ENCODE assay signal across 8 cellular contexts in the genomic region with DNA sequence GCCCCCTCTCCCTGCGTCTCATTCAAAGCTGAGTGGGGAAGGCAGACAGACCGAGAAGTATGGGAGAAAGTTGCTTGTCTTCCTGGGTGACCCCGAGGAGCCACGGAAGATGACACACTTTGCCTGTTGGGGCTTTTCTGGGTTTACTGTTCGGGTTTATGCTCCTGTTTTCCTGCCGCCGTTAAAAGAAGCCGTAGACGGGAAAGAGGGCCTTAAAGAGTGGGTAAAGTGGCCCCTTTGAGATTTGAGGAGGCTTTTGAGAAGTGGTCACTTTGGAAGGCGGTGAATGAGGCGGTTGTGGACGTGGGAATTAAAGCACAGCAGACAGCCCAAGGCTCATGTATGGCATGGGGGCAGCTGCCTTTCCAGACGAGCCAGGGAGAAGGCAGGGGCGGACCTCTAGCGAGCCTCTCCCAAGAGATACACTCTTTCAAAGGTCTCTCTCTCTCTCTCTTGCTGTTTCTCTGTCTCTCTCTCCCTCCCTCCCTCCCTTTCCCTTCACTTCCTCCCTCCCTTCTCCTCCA. TPM values are rescaled to one million over a fixed set of nuclear protein-coding genes. Genes with fewer than 3 reads are reported as not detected.
DNase-seq lines count a peak whose midpoint lies in the region; TF ChIP-seq lines count a peak whose summit lies in the region.

No MANE protein-coding gene starts in this region.

- 6% methylated on average over 15 of the region's 15 CpGs for WGBS in liver
- WGBS in tibial nerve, 2 donors = 3 to 5% methylated on average over 15 of the region's 15 CpGs

- DNase-seq in SKM-1 (lab: John Stamatoyannopoulos, UW; ENCODE audit: unreplicated experiment) = peak; percentile 47
- no peak for DNase-seq in SKM-1 treated with dmso at 0.1 percent for 144 hours (lab: John Stamatoyannopoulos, UW; ENCODE audit: unreplicated experiment)
- peak; percentile 28 for DNase-seq in HFFc6
- DNase-seq in NCI-H345 (lab: John Stamatoyannopoulos, UW) = peak; percentile 17
- no peak for DNase-seq in chondrocyte (ENCODE audit: low spot score)
- DNase-seq in tibial nerve (ENCODE audit: low spot score in 2 of 2) = no peak
- no peak for DNase-seq in activated gamma-delta T cell treated with Interleukin-2 at 50 U/mL for 16 hours

- H3K36me3 ChIP-seq in liver (ENCODE audit: control insufficient read depth in 4 of 4, insufficient read depth in 3 of 4, low read depth in 1 of 4, low read length in 3 of 4) (no peaks in the 10 kb centered on the region), tibial nerve (no peaks in the 10 kb centered on the region)

- H3K27me3 ChIP-seq in liver (ENCODE audit: control insufficient read depth in 4 of 4, insufficient read depth in 4 of 4, low read length in 3 of 4) (peaks cover 0 to 10% (median under 1%) of the 10 kb centered on the region in 4 donors), tibial nerve (no peaks in the 10 kb centered on the region)

- H3K27ac ChIP-seq in liver (ENCODE audit: low read depth in 1 of 2, low read length in 2 of 2) (peak overlapping the region; percentile 48), tibial nerve (peak overlapping the region; percentile 49 to 93 (median 84))

- H3K9me3 ChIP-seq in liver (ENCODE audit: control insufficient read depth in 4 of 4, low read length in 3 of 4) (no peaks in the 10 kb centered on the region), tibial nerve (no peaks in the 10 kb centered on the region)

- H3K9ac ChIP-seq in liver (ENCODE audit: low read depth in 1 of 2, low read length in 2 of 2) = no peak overlapping the region

- H3K4me3 Mint-ChIP-seq in HFFc6 (peak overlapping the region; percentile 97), chondrocyte (ENCODE audit: unreplicated experiment) (peak overlapping the region; percentile 92)

- H3K27me3 Mint-ChIP-seq in HFFc6 (ENCODE audit: insufficient read depth) (peaks cover 5% of the 10 kb centered on the region; the same call in 1 of the 2 replicates), chondrocyte (ENCODE audit: low read depth) (no peaks in the 10 kb centered on the region)

- no peak for TF ChIP-seq CTCF in HFFc6 (IDR thresholded peaks at IDR 0.05)
- no peak for TF ChIP-seq CTCF in chondrocyte (IDR thresholded peaks at IDR 0.05)
- no peak for TF ChIP-seq CTCF in liver (IDR thresholded peaks at IDR 0.05; ENCODE audit: low read depth, low read length, missing input control)
- TF ChIP-seq CTCF in tibial nerve (IDR thresholded peaks at IDR 0.05) = no peak

- TF ChIP-seq EP300 in tibial nerve (IDR thresholded peaks at IDR 0.05) = no peak

- H3K4me1 ChIP-seq in liver (ENCODE audit: control insufficient read depth in 4 of 4, insufficient read depth in 4 of 4, low read length in 3 of 4) (peaks cover 4 to 15% (median 8%) of the 10 kb centered on the region in 4 donors), tibial nerve (peaks cover 0 to 22% (median 0%) of the 10 kb centered on the region in 4 donors)

- H3K36me3 Mint-ChIP-seq in HFFc6 (ENCODE audit: low read depth) (peaks cover 14% of the 10 kb centered on the region), chondrocyte (ENCODE audit: low read depth) (peaks cover 4% of the 10 kb centered on the region)

- TF ChIP-seq RAD21 in liver (IDR thresholded peaks at IDR 0.05) = no peak

- H3K27ac Mint-ChIP-seq in HFFc6 (peak overlapping the region; percentile 93), chondrocyte (ENCODE audit: unreplicated experiment) (peak overlapping the region; percentile 96)

- H3K4me1 Mint-ChIP-seq in HFFc6 (ENCODE audit: low read depth) (peaks cover 45% of the 10 kb centered on the region), chondrocyte (ENCODE audit: low read depth) (peaks cover 47% of the 10 kb centered on the region)

- H3K4me3 ChIP-seq in liver (ENCODE audit: low read depth in 1 of 3, low read length in 3 of 3) = peak overlapping the region in 2 of 3 donors; percentile 55 to 67
- peak overlapping the region; percentile 54 to 86 (median 70) for H3K4me3 ChIP-seq in tibial nerve

- H3K9me3 Mint-ChIP-seq in HFFc6 = no peaks in the 10 kb centered on the region
- H3K9me3 Mint-ChIP-seq in chondrocyte (ENCODE audit: low read depth) = no peaks in the 10 kb centered on the region

- TF ChIP-seq POLR2A in tibial nerve (IDR thresholded peaks at IDR 0.05) = no peak

TF ChIP-seq in liver, 16 proteins besides CTCF, POLR2A, EP300 and RAD21:
- TF ChIP-seq, protein P1, sequence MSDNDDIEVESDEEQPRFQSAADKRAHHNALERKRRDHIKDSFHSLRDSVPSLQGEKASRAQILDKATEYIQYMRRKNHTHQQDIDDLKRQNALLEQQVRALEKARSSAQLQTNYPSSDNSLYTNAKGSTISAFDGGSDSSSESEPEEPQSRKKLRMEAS (IDR thresholded peaks at IDR 0.05) = no peak
- TF ChIP-seq, protein P2, sequence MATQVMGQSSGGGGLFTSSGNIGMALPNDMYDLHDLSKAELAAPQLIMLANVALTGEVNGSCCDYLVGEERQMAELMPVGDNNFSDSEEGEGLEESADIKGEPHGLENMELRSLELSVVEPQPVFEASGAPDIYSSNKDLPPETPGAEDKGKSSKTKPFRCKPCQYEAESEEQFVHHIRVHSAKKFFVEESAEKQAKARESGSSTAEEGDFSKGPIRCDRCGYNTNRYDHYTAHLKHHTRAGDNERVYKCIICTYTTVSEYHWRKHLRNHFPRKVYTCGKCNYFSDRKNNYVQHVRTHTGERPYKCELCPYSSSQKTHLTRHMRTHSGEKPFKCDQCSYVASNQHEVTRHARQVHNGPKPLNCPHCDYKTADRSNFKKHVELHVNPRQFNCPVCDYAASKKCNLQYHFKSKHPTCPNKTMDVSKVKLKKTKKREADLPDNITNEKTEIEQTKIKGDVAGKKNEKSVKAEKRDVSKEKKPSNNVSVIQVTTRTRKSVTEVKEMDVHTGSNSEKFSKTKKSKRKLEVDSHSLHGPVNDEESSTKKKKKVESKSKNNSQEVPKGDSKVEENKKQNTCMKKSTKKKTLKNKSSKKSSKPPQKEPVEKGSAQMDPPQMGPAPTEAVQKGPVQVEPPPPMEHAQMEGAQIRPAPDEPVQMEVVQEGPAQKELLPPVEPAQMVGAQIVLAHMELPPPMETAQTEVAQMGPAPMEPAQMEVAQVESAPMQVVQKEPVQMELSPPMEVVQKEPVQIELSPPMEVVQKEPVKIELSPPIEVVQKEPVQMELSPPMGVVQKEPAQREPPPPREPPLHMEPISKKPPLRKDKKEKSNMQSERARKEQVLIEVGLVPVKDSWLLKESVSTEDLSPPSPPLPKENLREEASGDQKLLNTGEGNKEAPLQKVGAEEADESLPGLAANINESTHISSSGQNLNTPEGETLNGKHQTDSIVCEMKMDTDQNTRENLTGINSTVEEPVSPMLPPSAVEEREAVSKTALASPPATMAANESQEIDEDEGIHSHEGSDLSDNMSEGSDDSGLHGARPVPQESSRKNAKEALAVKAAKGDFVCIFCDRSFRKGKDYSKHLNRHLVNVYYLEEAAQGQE (IDR thresholded peaks at IDR 0.05) = no peak
- TF ChIP-seq HNF4G (IDR thresholded peaks at IDR 0.05) (no peak), FOXA1 (IDR thresholded peaks at IDR 0.05) (no peak), YY1 (IDR thresholded peaks at IDR 0.05) (no peak), FOXA2 (IDR thresholded peaks at IDR 0.05) (no peak), GABPA (IDR thresholded peaks at IDR 0.05 in 1 of 2, conservative IDR thresholded peaks at IDR 0.05 in 1 of 2) (no peak)
- TF ChIP-seq, protein P3, sequence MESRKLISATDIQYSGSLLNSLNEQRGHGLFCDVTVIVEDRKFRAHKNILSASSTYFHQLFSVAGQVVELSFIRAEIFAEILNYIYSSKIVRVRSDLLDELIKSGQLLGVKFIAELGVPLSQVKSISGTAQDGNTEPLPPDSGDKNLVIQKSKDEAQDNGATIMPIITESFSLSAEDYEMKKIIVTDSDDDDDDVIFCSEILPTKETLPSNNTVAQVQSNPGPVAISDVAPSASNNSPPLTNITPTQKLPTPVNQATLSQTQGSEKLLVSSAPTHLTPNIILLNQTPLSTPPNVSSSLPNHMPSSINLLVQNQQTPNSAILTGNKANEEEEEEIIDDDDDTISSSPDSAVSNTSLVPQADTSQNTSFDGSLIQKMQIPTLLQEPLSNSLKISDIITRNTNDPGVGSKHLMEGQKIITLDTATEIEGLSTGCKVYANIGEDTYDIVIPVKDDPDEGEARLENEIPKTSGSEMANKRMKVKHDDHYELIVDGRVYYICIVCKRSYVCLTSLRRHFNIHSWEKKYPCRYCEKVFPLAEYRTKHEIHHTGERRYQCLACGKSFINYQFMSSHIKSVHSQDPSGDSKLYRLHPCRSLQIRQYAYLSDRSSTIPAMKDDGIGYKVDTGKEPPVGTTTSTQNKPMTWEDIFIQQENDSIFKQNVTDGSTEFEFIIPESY (IDR thresholded peaks at IDR 0.05) = no peak
- TF ChIP-seq, protein P4, sequence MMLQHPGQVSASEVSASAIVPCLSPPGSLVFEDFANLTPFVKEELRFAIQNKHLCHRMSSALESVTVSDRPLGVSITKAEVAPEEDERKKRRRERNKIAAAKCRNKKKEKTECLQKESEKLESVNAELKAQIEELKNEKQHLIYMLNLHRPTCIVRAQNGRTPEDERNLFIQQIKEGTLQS (IDR thresholded peaks at IDR 0.05) = no peak
TF ChIP-seq in liver: peak in this region for 0.

RNA-seq across cellular contexts. Expression of a gene that starts 0.5 kb away (rescaled TPM):
- total RNA-seq in HFFc6 (2021; fragmentation: NEBNext Ultra II Directional; extraction: Animal tissue kit (Norgen Biotek cat#: 25700)) = 10 to 100 TPM; 57.5 to 75.3 (median 61.4) TPM
- total RNA-seq in chondrocyte (88.2 to 101 TPM (median 100 TPM) in 3 replicates), liver (1 to 10 TPM; 2.6 to 8.3 TPM), tibial nerve (100 to 1,000 TPM; 113 to 177 (median 146) TPM)
- 1 to 10 TPM; 5.4 to 5.5 TPM for polyA plus RNA-seq in liver

RNA-seq across cellular contexts. Expression of a gene that starts 52.0 kb away (rescaled TPM):
- 10 to 100 TPM; 43.1 to 56.0 (median 47.2) TPM for total RNA-seq in HFFc6 (2021; fragmentation: NEBNext Ultra II Directional; extraction: Animal tissue kit (Norgen Biotek cat#: 25700))
- total RNA-seq in chondrocyte = 57.7 to 73.9 TPM (median 60.9 TPM) in 3 replicates
- 10 to 100 TPM; 10.4 to 10.7 TPM for total RNA-seq in liver
- 1 to 10 TPM; 4.5 to 5.5 TPM for polyA plus RNA-seq in liver
- total RNA-seq in tibial nerve = 10 to 100 TPM; 15.1 to 24.0 (median 17.0) TPM

Comparison
In these comparisons a context has a peak if more than half of its experiments do, and no peak if none do; other contexts are left out.
1. DNase-seq: peak in SKM-1 (single experiment), HFFc6 (single experiment) and NCI-H345 (single experiment); none in SKM-1 treated with dmso at 0.1 percent for 144 hours (single experiment), chondrocyte (single experiment), tibial nerve (0 of 2) and activated gamma-delta T cell treated with Interleukin-2 at 50 U/mL for 16 hours (single experiment).